9 cellular contexts compared by ENCODE assay signal in genomic region chr11:127627629-127628462, GRCh38.
A peak's percentile ranks its signal among the peaks of the same experiment; 100 is the strongest.
DNase-seq lines count a peak whose midpoint lies in the region; ATAC-seq and TF ChIP-seq lines count a peak whose summit lies in the region.
"Had no signal": no experiment of that assay in that cellular context is flagged by ENCODE, and none has a peak within 500 bp of the region (broad histone marks: within the 10 kb centered on the region; RNA-seq: fewer than 3 reads in every experiment).

No MANE protein-coding gene starts in this region.

- peak; percentile 91 for DNase-seq in DMS79 treated with DMSO at 0.1 percent for 48 hours (lab: John Stamatoyannopoulos, UW)
- peak; percentile 89 for DNase-seq in NCI-H2029 (lab: John Stamatoyannopoulos, UW)
- DNase-seq in SK-N-MC (ENCODE audit: low read depth, low spot score): peak; percentile 10
- no peak for DNase-seq in Right ventricle myocardium inferior (ENCODE audit: missing footprints)
- no peak for DNase-seq in sciatic nerve (ENCODE audit: low spot score)
- no peak for DNase-seq in CD8-positive, alpha-beta T cell
- DNase-seq in MV-4-11 (lab: John Stamatoyannopoulos, UW): no peak

- ATAC-seq in Right ventricle myocardium inferior: no peak
- ATAC-seq in sciatic nerve: no peak
- no peak for ATAC-seq in CD8-positive, alpha-beta T cell

- no peaks in the 10 kb centered on the region for H3K36me3 Mint-ChIP-seq in nephron (ENCODE audit: low read depth)
- no peaks in the 10 kb centered on the region for H3K36me3 Mint-ChIP-seq in CD8-positive, alpha-beta T cell

- H3K27me3 Mint-ChIP-seq in nephron (ENCODE audit: low read depth): no peaks in the 10 kb centered on the region
- no peaks in the 10 kb centered on the region for H3K27me3 Mint-ChIP-seq in CD8-positive, alpha-beta T cell (ENCODE audit: low read depth)

- H3K9ac ChIP-seq in SK-N-MC (ENCODE audit: insufficient read length): no peak overlapping the region

- peak overlapping the region in 2 of 3 experiments; percentile 13 to 36 for H3K27ac Mint-ChIP-seq in nephron
- H3K27ac Mint-ChIP-seq in CD8-positive, alpha-beta T cell: no peak overlapping the region

- peaks cover 54% of the 10 kb centered on the region for H3K4me1 Mint-ChIP-seq in nephron
- H3K4me1 Mint-ChIP-seq in CD8-positive, alpha-beta T cell (ENCODE audit: low read depth): no peaks in the 10 kb centered on the region

- no peak overlapping the region for H3K4me3 Mint-ChIP-seq in nephron
- no peak overlapping the region for H3K4me3 Mint-ChIP-seq in CD8-positive, alpha-beta T cell

- CTCF ChIA-PET in CD8-positive, alpha-beta T cell (lab: Charles Lee): no interaction called here

- H3K9me3 ChIP-seq in SK-N-MC (ENCODE audit: low read depth, low read length): no peaks in the 10 kb centered on the region
- no peaks in the 10 kb centered on the region for H3K9me3 ChIP-seq in CD8-positive, alpha-beta T cell (ENCODE audit: low read length)
- H3K9me3 ChIP-seq: breast epithelium had no signal

- H3K36me3 ChIP-seq in SK-N-MC (ENCODE audit: insufficient read depth, low read length): no peaks in the 10 kb centered on the region
- H3K36me3 ChIP-seq in CD8-positive, alpha-beta T cell (ENCODE audit: insufficient read depth, low read length): no peaks in the 10 kb centered on the region
- H3K36me3 ChIP-seq: breast epithelium had no signal

- H3K27me3 ChIP-seq in CD8-positive, alpha-beta T cell (ENCODE audit: insufficient read depth, low read length): no peaks in the 10 kb centered on the region
- H3K27me3 ChIP-seq: breast epithelium had no signal

- H3K27ac ChIP-seq in SK-N-MC: peak overlapping the region; percentile 79
- no peak overlapping the region for H3K27ac ChIP-seq in CD8-positive, alpha-beta T cell (ENCODE audit: low read depth, low read length)
- H3K27ac ChIP-seq: breast epithelium had no signal

- TF ChIP-seq CTCF in nephron (IDR thresholded peaks at IDR 0.05; ENCODE audit: unreplicated experiment in 3 of 3): no peak
- TF ChIP-seq CTCF in CD8-positive, alpha-beta T cell (IDR thresholded peaks at IDR 0.05): no peak

- H3K4me1 ChIP-seq in CD8-positive, alpha-beta T cell (ENCODE audit: insufficient read depth, low read length): no peaks in the 10 kb centered on the region
- H3K4me1 ChIP-seq: breast epithelium had no signal

- intact Hi-C loops in Right ventricle myocardium inferior (cut with DNase I) (no loop called here), sciatic nerve (cut with DNase I) (no loop called here)
- intact Hi-C loops in CD8-positive, alpha-beta T cell (cut with DNase I, micrococcal nuclease): no loop called here

- H3K9me3 Mint-ChIP-seq in nephron: no peaks in the 10 kb centered on the region
- no peaks in the 10 kb centered on the region for H3K9me3 Mint-ChIP-seq in CD8-positive, alpha-beta T cell

- POLR2A ChIA-PET in CD8-positive, alpha-beta T cell (lab: Charles Lee): no interaction called here

- peak overlapping the region; percentile 32; the same call in 1 of the 2 replicates for H3K4me3 ChIP-seq in SK-N-MC
- no peak overlapping the region for H3K4me3 ChIP-seq in CD8-positive, alpha-beta T cell (ENCODE audit: low read depth, low read length)
- H3K4me3 ChIP-seq: breast epithelium had no signal

Comparison
In these comparisons a context has a peak if more than half of its experiments do, and no peak if none do; other contexts are left out.
1. DNase-seq: peak in DMS79 treated with DMSO at 0.1 percent for 48 hours (single experiment), NCI-H2029 (single experiment) and SK-N-MC (single experiment); none in Right ventricle myocardium inferior (single experiment), sciatic nerve (single experiment), CD8-positive, alpha-beta T cell (0 of 7) and MV-4-11 (single experiment).